Comparison of ENCODE assay signal across 8 cellular contexts in genomic region chr2:201158111-201158929, GRCh38. TPM values are rescaled to one million over a fixed set of nuclear protein-coding genes. Genes with fewer than 3 reads are reported as not detected.
DNase-seq lines count a peak whose midpoint lies in the region; ATAC-seq and TF ChIP-seq lines count a peak whose summit lies in the region.

No MANE protein-coding gene starts in this region.

- intact Hi-C loops in CD4-positive, alpha-beta T cell (cut with DNase I, micrococcal nuclease), result loop anchor here (1.0 to 5.0 kb wide), 6 partner anchors 39 to 256 kb away; partner anchors contain the start of genes HYCC2 (in 2 of the 2) and ORC2 (in 1 of the 2)

- H3K4me1 ChIP-seq in effector memory CD4-positive, alpha-beta T cell (ENCODE audit: control insufficient read depth, insufficient read depth, low read length, poor library complexity, severe bottlenecking), result peaks cover 8% of the 10 kb centered on the region

- H3K27ac Mint-ChIP-seq in CD4-positive, alpha-beta T cell, result peak overlapping the region; percentile 82
- peak overlapping the region; percentile 94 for H3K27ac Mint-ChIP-seq in memory B cell

- peaks cover 12% of the 10 kb centered on the region for H3K4me1 Mint-ChIP-seq in CD4-positive, alpha-beta T cell (ENCODE audit: low read depth)
- peaks cover 36% of the 10 kb centered on the region for H3K4me1 Mint-ChIP-seq in memory B cell

- peaks cover 81% of the 10 kb centered on the region for H3K36me3 Mint-ChIP-seq in CD4-positive, alpha-beta T cell (ENCODE audit: low read depth)
- H3K36me3 Mint-ChIP-seq in memory B cell, result peaks cover 33% of the 10 kb centered on the region

- no peaks in the 10 kb centered on the region for H3K9me3 Mint-ChIP-seq in CD4-positive, alpha-beta T cell
- H3K9me3 Mint-ChIP-seq in memory B cell, result no peaks in the 10 kb centered on the region

- ATAC-seq in CD4-positive, alpha-beta T cell (ENCODE audit: poor library complexity), result peak; percentile 93
- peak; percentile 85 for ATAC-seq in GM18867 (IDR thresholded peaks at IDR 0.05; ENCODE audit: unreplicated experiment)
- ATAC-seq in HG03064 (IDR thresholded peaks at IDR 0.05; ENCODE audit: low read depth, unreplicated experiment), result peak; percentile 91
- ATAC-seq in memory B cell (ENCODE audit: low read depth), result peak; percentile 96

- no peaks in the 10 kb centered on the region for H3K27me3 ChIP-seq in CD4-positive, alpha-beta T cell (ENCODE audit: control insufficient read depth, insufficient read depth, low read length)
- H3K27me3 ChIP-seq in effector memory CD4-positive, alpha-beta T cell (replicated peaks; ENCODE audit: control insufficient read depth, insufficient read depth, low read length, poor library complexity, severe bottlenecking), result no peaks in the 10 kb centered on the region

- H3K27ac ChIP-seq in CD4-positive, alpha-beta T cell (ENCODE audit: low read depth, low read length), result peak overlapping the region; percentile 52
- H3K27ac ChIP-seq in VCaP (peak overlapping the region; percentile 40), temporal lobe (ENCODE audit: low read depth, low read length) (peak overlapping the region; percentile 87)
- H3K27ac ChIP-seq in effector memory CD4-positive, alpha-beta T cell (ENCODE audit: insufficient read depth, low read length, poor library complexity, severe bottlenecking), result peak overlapping the region; percentile 39

- H3K36me3 ChIP-seq in effector memory CD4-positive, alpha-beta T cell (ENCODE audit: control insufficient read depth, insufficient read depth, low read length), result peaks cover 72% of the 10 kb centered on the region

- DNase-seq in CD4-positive, alpha-beta T cell, result peak in 9 of 10 experiments; percentile 20 to 63 (median 41)
- peak; percentile 73 for DNase-seq in NCI-H2171 treated with DMSO at 0.1 percent for 48 hours (lab: John Stamatoyannopoulos, UW)
- peak; percentile 18 to 41 (median 21) for DNase-seq in effector memory CD4-positive, alpha-beta T cell
- peak; percentile 70 to 82 for DNase-seq in memory B cell (ENCODE audit: low spot score in 2 of 2)

- no peaks in the 10 kb centered on the region for H3K27me3 Mint-ChIP-seq in CD4-positive, alpha-beta T cell
- H3K27me3 Mint-ChIP-seq in memory B cell, result no peaks in the 10 kb centered on the region

- no peak overlapping the region for H3K4me3 ChIP-seq in effector memory CD4-positive, alpha-beta T cell (ENCODE audit: insufficient read depth, low read depth, low read length, poor library complexity, severe bottlenecking)

- H3K4me3 Mint-ChIP-seq in CD4-positive, alpha-beta T cell, result no peak overlapping the region
- H3K4me3 Mint-ChIP-seq in memory B cell, result peak overlapping the region; percentile 68

- TF ChIP-seq CTCF in CD4-positive, alpha-beta T cell (IDR thresholded peaks at IDR 0.05), result peak; percentile 70
- peak; percentile 75 for TF ChIP-seq CTCF in VCaP (conservative IDR thresholded peaks at IDR 0.05)

- POLR2A ChIA-PET in CD4-positive, alpha-beta T cell (lab: Charles Lee), result interaction anchor here (0.6 to 2.4 kb wide), 16 partner anchors 10 to 195 kb away, joined by 3 to 76 read pairs (median 6); partner anchors contain the start of genes CFLAR and ORC2

- no peaks in the 10 kb centered on the region for H3K9me3 ChIP-seq in CD4-positive, alpha-beta T cell (ENCODE audit: control insufficient read depth, low read length)
- no peaks in the 10 kb centered on the region for H3K9me3 ChIP-seq in effector memory CD4-positive, alpha-beta T cell (ENCODE audit: control insufficient read depth, low read length)

- CTCF ChIA-PET in CD4-positive, alpha-beta T cell (lab: Charles Lee), result interaction anchor here (0.6 to 2.9 kb wide), 25 partner anchors 10 to 257 kb away, joined by 3 to 57 read pairs (median 4); partner anchors contain the start of genes CASP10, CFLAR, HYCC2 and NDUFB3

RNA-seq across cellular contexts. Expression of gene CASP10, which starts 24.6 kb away (rescaled TPM):
- total RNA-seq in CD4-positive, alpha-beta T cell, result 10 to 100 TPM; 12.6 to 13.7 TPM
- total RNA-seq in temporal lobe, result 2.0 TPM

RNA-seq across cellular contexts. Expression of gene CFLAR, which starts 42.4 kb away (rescaled TPM):
- total RNA-seq in CD4-positive, alpha-beta T cell, result 100 to 1,000 TPM; 178 to 181 TPM
- 26.6 TPM for total RNA-seq in temporal lobe

Comparison
In these comparisons a context has a peak if more than half of its experiments do, and no peak if none do; other contexts are left out.
1. DNase-seq: peak in every context shown above with its lines; median percentile 76 in memory B cell; 73 in NCI-H2171 treated with DMSO at 0.1 percent for 48 hours; 41 in CD4-positive, alpha-beta T cell; 21 in effector memory CD4-positive, alpha-beta T cell.